ENCODE assay signal across 26 cellular contexts in the genomic region with DNA sequence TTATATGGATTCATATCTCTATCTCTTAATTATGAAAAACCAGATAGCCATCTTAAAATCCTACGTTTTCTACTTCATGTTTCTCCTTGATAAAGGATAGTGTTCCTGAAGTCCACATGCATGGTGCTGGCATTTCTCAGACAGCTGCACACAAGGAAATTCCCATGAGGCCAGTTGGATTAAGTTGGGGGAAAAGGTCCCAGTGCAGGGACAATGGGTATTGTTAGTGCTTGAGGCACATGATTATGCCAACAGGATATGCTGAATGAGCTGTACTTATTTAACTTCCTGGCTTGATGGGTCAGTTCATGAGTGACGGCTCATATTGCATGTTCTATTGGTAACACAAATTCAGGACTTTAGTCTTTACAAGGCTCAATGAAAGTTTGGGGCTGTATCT.
A peak's percentile ranks its signal among the peaks of the same experiment; 100 is the strongest.
DNase-seq lines count a peak whose midpoint lies in the region; ATAC-seq, FAIRE-seq and TF ChIP-seq lines count a peak whose summit lies in the region.
"Had no signal": no experiment of that assay in that cellular context is flagged by ENCODE, and none has a peak within 500 bp of the region (broad histone marks: within the 10 kb centered on the region; RNA-seq: fewer than 3 reads in every experiment).

No MANE protein-coding gene starts in this region.

- peaks cover 0 to 7% (median 2%) of the 10 kb centered on the region in 3 donors for H3K9me3 Mint-ChIP-seq in T-cell

- no peak for TF ChIP-seq CTCF in OCI-LY7 (conservative IDR thresholded peaks at IDR 0.05; ENCODE audit: low read length)

- no peaks in the 10 kb centered on the region for H3K4me1 ChIP-seq in OCI-LY7 (ENCODE audit: insufficient read depth, low read length, poor library complexity, severe bottlenecking)
- H3K4me1 ChIP-seq: BE2C had no signal

- H3K9me2 ChIP-seq in OCI-LY7 (ENCODE audit: insufficient read depth, low read length), result no peaks in the 10 kb centered on the region

- BruUV-seq in OCI-LY7 (replicated peaks; lab: Mats Ljungman, UMichigan), result no TSS peak

- no peak overlapping the region for H3K4me3 ChIP-seq in OCI-LY7 (ENCODE audit: low read depth, low read length, poor library complexity, severe bottlenecking)

- no peaks in the 10 kb centered on the region for H3K27me3 Mint-ChIP-seq in T-cell
- H3K27me3 Mint-ChIP-seq: CD8-positive, alpha-beta memory T cell had no signal

- intact Hi-C loops in OCI-LY7 (cut with micrococcal nuclease; ENCODE audit: unreplicated experiment), result no loop called here

- DNase-seq in LHCN-M2 (ENCODE audit: low read depth) (peak; percentile 15), dermis blood vessel endothelial cell (peak; percentile 30), glomerular endothelial cell (ENCODE audit: extremely low read depth, low read depth, low spot score) (peak; percentile 82), myocyte (ENCODE audit: low read depth) (peak; percentile 38), OCI-LY7 (ENCODE audit: low spot score) (no peak), T-cell (no peak), frontal cortex (ENCODE audit: low spot score in 2 of 2) (no peak)
- DNase-seq: ACHN; BE2C; Calu3; CD8-positive, alpha-beta memory T cell; DMS153; DND-41; H7; IMR-90; KG1; MM.1S; NCI-H2029; NCI-H446 treated with DMSO at 0.1 percent for 48 hours; NCI-H82; NK-92 treated with Interleukin-12 subunit alpha and Interleukin-12 subunit beta, amount 100 ng/mL, for 24 hours; Right ventricle myocardium superior; RPMI8226 had no signal

- no peaks in the 10 kb centered on the region for H3K36me3 Mint-ChIP-seq in T-cell
- H3K36me3 Mint-ChIP-seq: CD14-positive monocyte; CD8-positive, alpha-beta memory T cell had no signal

- H3K9me3 ChIP-seq in OCI-LY7 (ENCODE audit: low read length), result no peaks in the 10 kb centered on the region
- H3K9me3 ChIP-seq: BE2C had no signal

- POLR2A ChIA-PET in OCI-LY7 (lab: Charles Lee), result no interaction called here
- POLR2A ChIA-PET in T-cell (lab: Charles Lee), result no interaction called here

- H3K36me3 ChIP-seq in OCI-LY7 (ENCODE audit: insufficient read depth, low read length), result no peaks in the 10 kb centered on the region
- H3K36me3 ChIP-seq: BE2C had no signal

- FAIRE-seq in frontal cortex (lab: Jason Lieb, UNC), result no peak
- FAIRE-seq: GM12892 had no signal

- no peaks in the 10 kb centered on the region for H3K79me2 ChIP-seq in OCI-LY7 (ENCODE audit: insufficient read depth, low read depth, low read length)

- ATAC-seq in T-cell (replicated peaks in 1 of 4), result no peak
- ATAC-seq in HG03439 (IDR thresholded peaks at IDR 0.05; ENCODE audit: unreplicated experiment), result no peak

- H3K4me1 Mint-ChIP-seq in T-cell, result no peaks in the 10 kb centered on the region
- H3K4me1 Mint-ChIP-seq: CD14-positive monocyte; CD8-positive, alpha-beta memory T cell had no signal

- H2AFZ ChIP-seq in OCI-LY7 (ENCODE audit: low read length), result no peak overlapping the region

- H3K27ac Mint-ChIP-seq in T-cell, result no peak overlapping the region
- H3K27ac Mint-ChIP-seq: CD14-positive monocyte; CD8-positive, alpha-beta memory T cell had no signal

- CTCF ChIA-PET in OCI-LY7 (lab: Charles Lee; ENCODE audit: unreplicated experiment) (no interaction called here), T-cell (lab: Charles Lee) (no interaction called here)

- no peak overlapping the region for H3K27ac ChIP-seq in OCI-LY7 (ENCODE audit: low read depth, low read length, poor library complexity, severe bottlenecking)

- no peak overlapping the region for H3K4me2 ChIP-seq in OCI-LY7 (ENCODE audit: low read length)

- H4K20me1 ChIP-seq in OCI-LY7 (ENCODE audit: insufficient read depth, low read length), result no peaks in the 10 kb centered on the region

- no peak overlapping the region for H3K4me3 Mint-ChIP-seq in T-cell
- H3K4me3 Mint-ChIP-seq: CD14-positive monocyte; CD8-positive, alpha-beta memory T cell had no signal

Comparison
In these comparisons a context has a peak if more than half of its experiments do, and no peak if none do; other contexts are left out.
1. DNase-seq: peak in LHCN-M2 (single experiment), dermis blood vessel endothelial cell (single experiment), glomerular endothelial cell (single experiment) and myocyte (single experiment); none in OCI-LY7 (single experiment), T-cell (0 of 34) and frontal cortex (0 of 2).